32 cellular contexts compared by ENCODE assay signal in genomic region chr16:79685871-79686270, GRCh38.
"Had no signal": no experiment of that assay in that cellular context is flagged by ENCODE, and none has a peak within 500 bp of the region (broad histone marks: within the 10 kb centered on the region; RNA-seq: fewer than 3 reads in every experiment).

No MANE protein-coding gene starts in this region.

- H3K9me3 ChIP-seq: MG63, SJSA1, SK-N-SH had no signal

- H3K9ac ChIP-seq: SK-N-SH had no signal

- H3K27me3 ChIP-seq: MG63, SJSA1 had no signal

- H2AFZ ChIP-seq: PC-9 had no signal

- H3K4me3 ChIP-seq: MG63, PC-9, SJSA1 had no signal

- H3K27ac ChIP-seq: PC-9, SJSA1 had no signal

- DNase-seq: Kasumi-1, KG1, MG63, NCI-H1048, NCI-H1092 treated with DMSO at 0.1 percent for 48 hours, NCI-H1105 treated with DMSO at 0.1 percent for 48 hours, NCI-H1417, NCI-H1436, NCI-H146, NCI-H1694, NCI-H187, NCI-H1930, NCI-H2029 treated with DMSO at 0.1 percent for 48 hours, NCI-H2081 treated with DMSO at 0.1 percent for 48 hours, NCI-H2107, NCI-H2171, NCI-H226, NCI-H446 treated with DMSO at 0.1 percent for 48 hours, NCI-H510A, NCI-H524, NCI-H526, NCI-H69, NCI-H748 treated with DMSO at 0.1 percent for 48 hours, NCI-H82, PC-9, Right ventricle myocardium superior, RPMI8226, SHP77 treated with DMSO at 0.1 percent for 48 hours, SK-N-SH, SW 1271 had no signal

- H3K36me3 ChIP-seq: MG63, SJSA1 had no signal

- H3K4me2 ChIP-seq: PC-9, SK-N-SH had no signal

- ATAC-seq: Panc1 had no signal
